20 cellular contexts compared by ENCODE assay signal in genomic region chr17:44795928-44796327, GRCh38. TPM values are rescaled to one million over a fixed set of nuclear protein-coding genes. Genes with fewer than 3 reads are reported as not detected.
DNase-seq lines count a peak whose midpoint lies in the region; ATAC-seq, FAIRE-seq and TF ChIP-seq lines count a peak whose summit lies in the region.
"Had no signal": no experiment of that assay in that cellular context is flagged by ENCODE, and none has a peak within 500 bp of the region (broad histone marks: within the 10 kb centered on the region; RNA-seq: fewer than 3 reads in every experiment).

No MANE protein-coding gene starts in this region.

- H3K27me3 Mint-ChIP-seq in activated T-helper 1 cell treated with anti-CD3 and anti-CD28 coated beads, Interleukin-12 subunit alpha, Interleukin-12 subunit beta, Interleukin-2, Interleukin-4 antibody, amounts not matched to agents 30 ng/mL and 10 ng/mL and 1 ng/mL, durations not matched to agents 14 hours and 24 hours and 36 hours (ENCODE audit: insufficient read depth): peaks cover 3% of the 10 kb centered on the region

- peaks cover 7% of the 10 kb centered on the region for H3K4me1 Mint-ChIP-seq in activated T-helper 1 cell treated with anti-CD3 and anti-CD28 coated beads, Interleukin-12 subunit alpha, Interleukin-12 subunit beta, Interleukin-2, Interleukin-4 antibody, amounts not matched to agents 30 ng/mL and 10 ng/mL and 1 ng/mL, durations not matched to agents 14 hours and 24 hours and 36 hours (ENCODE audit: low read depth)

- POLR2A ChIA-PET in K562 (lab: Yijun Ruan, JAX): no interaction called here
- POLR2A ChIA-PET in HepG2 (lab: Yijun Ruan, JAX): no interaction called here

- H3K9ac ChIP-seq in K562 (ENCODE audit: insufficient read depth in 1 of 2, low read depth in 2 of 2, low read length in 2 of 2): no peak overlapping the region
- H3K9ac ChIP-seq in HepG2 (ENCODE audit: insufficient read depth, low read depth, low read length): no peak overlapping the region

- H3K79me2 ChIP-seq in K562 (ENCODE audit: control insufficient read depth, insufficient read depth, low read length) (no peaks in the 10 kb centered on the region), HepG2 (ENCODE audit: insufficient read depth, low read length) (no peaks in the 10 kb centered on the region)

- TF ChIP-seq CTCF in K562 (IDR thresholded peaks at IDR 0.05 in 2 of 3, conservative IDR thresholded peaks at IDR 0.05 in 1 of 3; ENCODE audit: insufficient read depth in 2 of 3, low read depth in 1 of 3, low read length in 3 of 3) (no peak), HepG2 (CRISPR knock-in tag; IDR thresholded peaks at IDR 0.05) (no peak), stomach (IDR thresholded peaks at IDR 0.05) (no peak), GM20000 (IDR thresholded peaks at IDR 0.05; ENCODE audit: extremely low read depth, missing control alignments) (no peak)

- no peak for FAIRE-seq in K562 (lab: Jason Lieb, UNC)
- no peak for FAIRE-seq in HepG2 (lab: Jason Lieb, UNC)
- FAIRE-seq: GM12878, pancreas had no signal

- H3K36me3 ChIP-seq in K562 (ENCODE audit: control insufficient read depth, insufficient read depth, low read length) (no peaks in the 10 kb centered on the region), HepG2 (replicated peaks in 1 of 2; ENCODE audit: control insufficient read depth in 1 of 2, insufficient read depth in 2 of 2, low read length in 2 of 2) (no peaks in the 10 kb centered on the region), stomach (no peaks in the 10 kb centered on the region)
- H3K36me3 ChIP-seq: pancreas, Peyer's patch had no signal

- H3K9me3 ChIP-seq in K562 (replicated peaks; ENCODE audit: control insufficient read depth, insufficient read depth, low read depth, low read length) (no peaks in the 10 kb centered on the region), HepG2 (ENCODE audit: low read length) (no peaks in the 10 kb centered on the region), stomach (no peaks in the 10 kb centered on the region)
- H3K9me3 ChIP-seq: pancreas, Peyer's patch had no signal

- H3K4me1 ChIP-seq in K562 (replicated peaks in 1 of 2; ENCODE audit: control insufficient read depth in 2 of 2, insufficient read depth in 2 of 2, low read length in 2 of 2) (peaks cover 0 to 5% of the 10 kb centered on the region in 2 experiments; a peak in 4 of 5 replicates), HepG2 (ENCODE audit: insufficient read depth, low read length) (peaks cover 22% of the 10 kb centered on the region), stomach (peaks cover 0 to 40% (median 5%) of the 10 kb centered on the region in 4 donors)
- H3K4me1 ChIP-seq: pancreas had no signal

- H3K4me3 Mint-ChIP-seq in activated T-helper 1 cell treated with anti-CD3 and anti-CD28 coated beads, Interleukin-12 subunit alpha, Interleukin-12 subunit beta, Interleukin-2, Interleukin-4 antibody, amounts not matched to agents 30 ng/mL and 10 ng/mL and 1 ng/mL, durations not matched to agents 14 hours and 24 hours and 36 hours: no peak overlapping the region

- no peak overlapping the region for H3K27ac Mint-ChIP-seq in activated T-helper 1 cell treated with anti-CD3 and anti-CD28 coated beads, Interleukin-12 subunit alpha, Interleukin-12 subunit beta, Interleukin-2, Interleukin-4 antibody, amounts not matched to agents 30 ng/mL and 10 ng/mL and 1 ng/mL, durations not matched to agents 14 hours and 24 hours and 36 hours

- no peak for TF ChIP-seq RAD21 in K562 (CRISPR knock-in tag; conservative IDR thresholded peaks at IDR 0.05 in 1 of 2, IDR thresholded peaks at IDR 0.05 in 1 of 2)
- no peak for TF ChIP-seq RAD21 in HepG2 (CRISPR knock-in tag; IDR thresholded peaks at IDR 0.05)

- H4K20me1 ChIP-seq in K562 (replicated peaks; ENCODE audit: control insufficient read depth, insufficient read depth, low read length): no peaks in the 10 kb centered on the region
- no peaks in the 10 kb centered on the region for H4K20me1 ChIP-seq in HepG2 (ENCODE audit: insufficient read depth, low read length)

- H3K27ac ChIP-seq in K562 (ENCODE audit: extremely low read depth, low read depth, low read length) (no peak overlapping the region), HepG2 (ENCODE audit: extremely low read length, insufficient read depth, low read length) (no peak overlapping the region), stomach (peak overlapping the region in 4 of 5 donors; percentile 72 to 81 (median 80))
- H3K27ac ChIP-seq: C4-2B, pancreas had no signal

- no peak for TF ChIP-seq EP300 in K562 (IDR thresholded peaks at IDR 0.05; ENCODE audit: low read length)
- no peak for TF ChIP-seq EP300 in HepG2 (IDR thresholded peaks at IDR 0.05; ENCODE audit: low read depth in 2 of 2, low read length in 2 of 2)
- TF ChIP-seq EP300 in HepG2 (CRISPR knock-in tag; IDR thresholded peaks at IDR 0.05; ENCODE audit: borderline replicate concordance): no peak
- no peak for TF ChIP-seq EP300 in stomach (IDR thresholded peaks at IDR 0.05)

- H2AFZ ChIP-seq in K562 (ENCODE audit: low read depth, low read length) (no peak overlapping the region), HepG2 (ENCODE audit: low read length) (no peak overlapping the region)

- no peak for TF ChIP-seq POLR2A in K562 (conservative IDR thresholded peaks at IDR 0.05)
- no peak for TF ChIP-seq POLR2A in HepG2 (IDR thresholded peaks at IDR 0.05; ENCODE audit: insufficient read depth in 1 of 2, low read depth in 2 of 2, low read length in 2 of 2)
- no peak for TF ChIP-seq POLR2A in stomach (IDR thresholded peaks at IDR 0.05)

- ATAC-seq in K562: no peak
- peak; percentile 38; the same call in 1 of the 3 replicates for ATAC-seq in HepG2
- ATAC-seq: activated CD4-positive, CD25-positive, alpha-beta regulatory T cell treated with anti-CD3 and anti-CD28 coated beads, Interleukin-2, amount 50 U/mL, for 24 hours; GM12878; pancreas had no signal

- DNase-seq in HCEC 1CT (peak; percentile 26), K562 (ENCODE audit: extremely low read depth in 1 of 4, low spot score in 3 of 4) (no peak), HepG2 (ENCODE audit: low spot score) (no peak), stomach (no peak), DMS79 treated with DMSO at 0.1 percent for 48 hours (lab: John Stamatoyannopoulos, UW) (no peak), GM20000 (ENCODE audit: low spot score) (no peak)
- DNase-seq in stimulated activated naive CD4-positive, alpha-beta T cell treated with Interleukin-2 at 50 U/mL for 16 hours (lab: John Stamatoyannopoulos, UW): no peak
- DNase-seq in activated T-helper 1 cell treated with anti-CD3 and anti-CD28 coated beads, Interleukin-12 subunit alpha, Interleukin-12 subunit beta, Interleukin-2, Interleukin-4 antibody, amounts not matched to agents 30 ng/mL and 10 ng/mL and 1 ng/mL, durations not matched to agents 14 hours and 24 hours and 36 hours (ENCODE audit: low spot score): no peak
- DNase-seq: activated naive CD4-positive, alpha-beta T cell treated with anti-CD3 and anti-CD28 coated beads, Interleukin-2, amount 50 U/mL, for 16 hours; EL; hippocampal formation; pancreas; Peyer's patch; T-helper 1 cell had no signal

- CTCF ChIA-PET in K562 (lab: Yijun Ruan, JAX; ENCODE audit: low intra/inter-chr PET ratio): no interaction called here
- CTCF ChIA-PET in HepG2 (lab: Yijun Ruan, JAX; ENCODE audit: low intra/inter-chr PET ratio, low total read pairs): no interaction called here

- H3K9me1 ChIP-seq in K562 (ENCODE audit: control insufficient read depth, insufficient read depth, low read length): no peaks in the 10 kb centered on the region

- H3K27me3 ChIP-seq in K562 (ENCODE audit: control insufficient read depth in 2 of 2, insufficient read depth in 2 of 2, low read length in 2 of 2) (peaks cover 11 to 14% of the 10 kb centered on the region in 2 experiments; a peak in 4 of 5 replicates), HepG2 (ENCODE audit: control insufficient read depth in 1 of 2, insufficient read depth in 2 of 2, low read length in 2 of 2) (peaks cover 0 to 3% of the 10 kb centered on the region in 2 experiments; a peak in 2 of 5 replicates), stomach (no peaks in the 10 kb centered on the region)
- H3K27me3 ChIP-seq: pancreas, Peyer's patch had no signal

- in situ Hi-C loops in K562 (cut with MboI) (no loop called here), HepG2 (cut with HindIII; ENCODE audit: extremely low pct_ligation_motif_present, low pct_unique_long_range_greater_than_20kb) (loop anchor here (25.0 kb wide), 1 partner anchor 216 kb away; no protein-coding TSS in a partner anchor)

- WGBS in K562 (ENCODE audit: insufficient coverage, low coverage, missing lambda C conversion rate): 67% methylated on average over 10 of the region's 10 CpGs
- WGBS in HepG2 (ENCODE audit: low lambda C conversion rate): 42% methylated on average over 6 of the region's 10 CpGs
- 63 to 86% (median 74%) methylated on average over 8 to 10 of the region's 10 CpGs for WGBS in stomach, 5 donors

- intact Hi-C loops in K562 (cut with micrococcal nuclease): no loop called here
- intact Hi-C loops in HepG2 (cut with micrococcal nuclease; ENCODE audit: unreplicated experiment): no loop called here
- intact Hi-C loops in stomach (cut with DNase I; ENCODE audit: low total_unique reads): no loop called here
- intact Hi-C loops in activated T-helper 1 cell treated with anti-CD3 and anti-CD28 coated beads, Interleukin-12 subunit alpha, Interleukin-12 subunit beta, Interleukin-2, Interleukin-4 antibody, amounts not matched to agents 30 ng/mL and 10 ng/mL and 1 ng/mL, durations not matched to agents 14 hours and 24 hours and 36 hours (cut with micrococcal nuclease): no loop called here

- BruUV-seq in K562 (replicated peaks; lab: Mats Ljungman, UMichigan): no TSS peak
- no TSS peak for BruUV-seq in HepG2 (replicated peaks; lab: Mats Ljungman, UMichigan)

- no peaks in the 10 kb centered on the region for H3K36me3 Mint-ChIP-seq in activated T-helper 1 cell treated with anti-CD3 and anti-CD28 coated beads, Interleukin-12 subunit alpha, Interleukin-12 subunit beta, Interleukin-2, Interleukin-4 antibody, amounts not matched to agents 30 ng/mL and 10 ng/mL and 1 ng/mL, durations not matched to agents 14 hours and 24 hours and 36 hours (ENCODE audit: low read depth)

- no peak overlapping the region for H3K4me3 ChIP-seq in K562
- no peak overlapping the region for H3K4me3 ChIP-seq in HepG2 (replicated peaks in 1 of 3; ENCODE audit: insufficient read depth in 1 of 3, low read depth in 2 of 3, low read length in 3 of 3)
- no peak overlapping the region for H3K4me3 ChIP-seq in stomach
- H3K4me3 ChIP-seq: GM12878, pancreas, Peyer's patch had no signal

- H3K4me2 ChIP-seq in K562 (ENCODE audit: insufficient read depth, low read length) (no peak overlapping the region), HepG2 (ENCODE audit: low read depth, low read length) (no peak overlapping the region)

- H3K9me3 Mint-ChIP-seq in activated T-helper 1 cell treated with anti-CD3 and anti-CD28 coated beads, Interleukin-12 subunit alpha, Interleukin-12 subunit beta, Interleukin-2, Interleukin-4 antibody, amounts not matched to agents 30 ng/mL and 10 ng/mL and 1 ng/mL, durations not matched to agents 14 hours and 24 hours and 36 hours: no peaks in the 10 kb centered on the region

RNA-seq across cellular contexts. Expression of gene GJC1, which starts 34.2 kb away (rescaled TPM):
- 1.8 and 2.2 TPM in 2 replicates for total RNA-seq in K562 (2011; cell fraction: chromatin; rRNA removed; ENCODE audit: low replicate concordance)
- total RNA-seq in K562 (2011; cell fraction: nucleolus; rRNA removed): 0.67 and 0.79 TPM in 2 replicates
- total RNA-seq in K562 (2011; cell fraction: nucleoplasm; rRNA removed): 1.0 and 3.1 TPM in 2 replicates
- total RNA-seq in K562 (2014; rRNA removed): 0.05 and 0.61 TPM in 2 replicates
- 0.15 and 0.19 TPM in 2 replicates for total RNA-seq in K562 (2014; rRNA removed; fragmentation: Illumina TruSeq; extraction: Trizol)
- total RNA-seq in K562 (2015; rRNA removed; fragmentation: Illumina TruSeq; extraction: Trizol): 0.04 TPM in 2 replicates
- 0.33 and 0.58 TPM in 2 replicates for total RNA-seq in K562 (2021)
- 0.66 and 1.4 TPM in 2 replicates for polyA plus RNA-seq in K562 (2011; rRNA removed)
- 0.62 and 0.97 TPM in 2 replicates for polyA plus RNA-seq in K562 (2011; cell fraction: cytosol; rRNA removed)
- 0.31 and 0.67 TPM in 2 replicates for polyA plus RNA-seq in K562 (2011; cell fraction: nucleus; rRNA removed)
- polyA plus RNA-seq in K562 (2012): 0.10 and 0.15 TPM in 2 replicates
- 0.18 and 0.28 TPM in 2 replicates for polyA plus RNA-seq in K562 (2014; fragmentation: Illumina TruSeq; extraction: Trizol)
- polyA plus RNA-seq in K562 (2014; fragmentation: Nextera tagmentation; extraction: Ambion mirVana): under 1 TPM in 1 of 2 experiments, not detected in 1; 0.17 TPM
- polyA plus RNA-seq in K562 (2014; rRNA removed): 0.04 and 0.20 TPM in 2 replicates
- polyA minus RNA-seq in K562 (2011; rRNA and poly(A)+ RNA removed): 0.54 and 2.7 TPM in 2 replicates
- polyA minus RNA-seq in K562 (2011; cell fraction: cytosol; rRNA and poly(A)+ RNA removed): 0.18 and 0.76 TPM in 2 replicates
- 0.22 and 0.27 TPM in 2 replicates for polyA minus RNA-seq in K562 (2011; cell fraction: nucleus; rRNA and poly(A)+ RNA removed)
- total RNA-seq in HepG2 (2016; rRNA removed; fragmentation: Illumina TruSeq; extraction: Trizol): 1.7 and 2.0 TPM in 2 replicates
- total RNA-seq in HepG2 (2016; cell fraction: cytosol; rRNA removed; fragmentation: Illumina TruSeq; extraction: Trizol; ENCODE audit: low read depth): 0.35 and 0.40 TPM in 2 replicates
- total RNA-seq in HepG2 (2016; cell fraction: insoluble cytoplasmic fraction; rRNA removed; fragmentation: Illumina TruSeq; extraction: Trizol): 1.9 and 2.5 TPM in 2 replicates
- 0.83 and 1.2 TPM in 2 replicates for total RNA-seq in HepG2 (2016; cell fraction: membrane; rRNA removed; fragmentation: Illumina TruSeq; extraction: Trizol)
- total RNA-seq in HepG2 (2016; cell fraction: nucleus; rRNA removed; fragmentation: Illumina TruSeq; extraction: Trizol): 1.6 and 2.1 TPM in 2 replicates
- polyA plus RNA-seq in HepG2 (2011; rRNA removed): 1.2 and 1.7 TPM in 2 replicates
- polyA plus RNA-seq in HepG2 (2011; cell fraction: cytosol; rRNA removed): 1.0 and 1.6 TPM in 2 replicates
- 0.81 and 1.1 TPM in 2 replicates for polyA plus RNA-seq in HepG2 (2011; cell fraction: nucleus; rRNA removed)
- 2.4 and 2.6 TPM in 2 replicates for polyA plus RNA-seq in HepG2 (2012)
- 0.18 and 0.34 TPM in 2 replicates for polyA plus RNA-seq in HepG2 (2016; cell fraction: cytosol; fragmentation: Illumina TruSeq; extraction: Trizol; ENCODE audit: low read depth)
- 1.9 and 2.0 TPM in 2 replicates for polyA plus RNA-seq in HepG2 (2016; cell fraction: insoluble cytoplasmic fraction; fragmentation: Illumina TruSeq; extraction: Trizol; ENCODE audit: low read depth)
- polyA plus RNA-seq in HepG2 (2016; cell fraction: membrane; fragmentation: Illumina TruSeq; extraction: Trizol; ENCODE audit: low read depth): 0.55 TPM in 2 replicates
- 2.2 and 3.5 TPM in 2 replicates for polyA plus RNA-seq in HepG2 (2016; cell fraction: nucleus; fragmentation: Illumina TruSeq; extraction: Trizol; ENCODE audit: insufficient read depth, low read depth)
- polyA minus RNA-seq in HepG2 (2011; rRNA and poly(A)+ RNA removed; ENCODE audit: low replicate concordance): 2.4 and 13.8 TPM in 2 replicates
- polyA minus RNA-seq in HepG2 (2011; cell fraction: cytosol; rRNA and poly(A)+ RNA removed): 1.7 and 2.3 TPM in 2 replicates
- 1.1 and 1.3 TPM in 2 replicates for polyA minus RNA-seq in HepG2 (2011; cell fraction: nucleus; rRNA and poly(A)+ RNA removed)
- total RNA-seq in stomach: 10 to 100 TPM in 4 of 5 donors, 1 to 10 TPM in 1; 9.7 to 53.1 (median 35.6) TPM
- 1 to 10 TPM in 1 of 3 donors, under 1 TPM in 2; 0.31 to 3.5 (median 0.62) TPM for polyA plus RNA-seq in stomach
- total RNA-seq in activated T-helper 1 cell treated with anti-CD3 and anti-CD28 coated beads, Interleukin-12 subunit alpha, Interleukin-12 subunit beta, Interleukin-2, Interleukin-4 antibody, amounts not matched to agents 30 ng/mL and 10 ng/mL and 1 ng/mL, durations not matched to agents 14 hours and 24 hours and 36 hours: 4.7 and 5.7 TPM in 2 replicates

RNA-seq across cellular contexts. Expression of gene ADAM11, which starts 37.1 kb away (rescaled TPM):
- total RNA-seq in K562 (2011; cell fraction: chromatin; rRNA removed; ENCODE audit: low replicate concordance): 1.0 and 1.4 TPM in 2 replicates
- total RNA-seq in K562 (2011; cell fraction: nucleolus; rRNA removed): 1.6 and 2.0 TPM in 2 replicates
- total RNA-seq in K562 (2011; cell fraction: nucleoplasm; rRNA removed): 0.22 and 0.76 TPM in 2 replicates
- total RNA-seq in K562 (2014; rRNA removed): 0.14 and 0.41 TPM in 2 replicates
- not detected in 2 replicates for total RNA-seq in K562 (2014; rRNA removed; fragmentation: Illumina TruSeq; extraction: Trizol)
- total RNA-seq in K562 (2015; rRNA removed; fragmentation: Illumina TruSeq; extraction: Trizol): 0.04 TPM in 2 replicates
- 0.18 and 0.31 TPM in 2 replicates for total RNA-seq in K562 (2021)
- 0.15 and 0.23 TPM in 2 replicates for polyA plus RNA-seq in K562 (2011; rRNA removed)
- 0.13 and 0.16 TPM in 2 replicates for polyA plus RNA-seq in K562 (2011; cell fraction: cytosol; rRNA removed)
- 1.7 and 1.8 TPM in 2 replicates for polyA plus RNA-seq in K562 (2011; cell fraction: nucleus; rRNA removed)
- 0.22 and 0.30 TPM in 2 replicates for polyA plus RNA-seq in K562 (2012)
- polyA plus RNA-seq in K562 (2014; fragmentation: Illumina TruSeq; extraction: Trizol): 0.08 and 0.10 TPM in 2 replicates
- polyA plus RNA-seq in K562 (2014; fragmentation: Nextera tagmentation; extraction: Ambion mirVana): under 1 TPM in 1 of 2 experiments, not detected in 1; 0.01 TPM
- polyA plus RNA-seq in K562 (2014; rRNA removed): 0.17 and 0.84 TPM in 2 replicates
- 0.06 and 0.39 TPM in 2 replicates for polyA minus RNA-seq in K562 (2011; rRNA and poly(A)+ RNA removed)
- polyA minus RNA-seq in K562 (2011; cell fraction: cytosol; rRNA and poly(A)+ RNA removed): not detected in 2 replicates
- 0.27 and 0.44 TPM in 2 replicates for polyA minus RNA-seq in K562 (2011; cell fraction: nucleus; rRNA and poly(A)+ RNA removed)
- 0.44 and 0.91 TPM in 2 replicates for total RNA-seq in HepG2 (2016; rRNA removed; fragmentation: Illumina TruSeq; extraction: Trizol)
- total RNA-seq in HepG2 (2016; cell fraction: cytosol; rRNA removed; fragmentation: Illumina TruSeq; extraction: Trizol; ENCODE audit: low read depth): 0.18 and 0.40 TPM in 2 replicates
- 0.40 and 0.76 TPM in 2 replicates for total RNA-seq in HepG2 (2016; cell fraction: insoluble cytoplasmic fraction; rRNA removed; fragmentation: Illumina TruSeq; extraction: Trizol)
- total RNA-seq in HepG2 (2016; cell fraction: membrane; rRNA removed; fragmentation: Illumina TruSeq; extraction: Trizol): 0.59 TPM in 2 replicates
- 1.4 and 1.8 TPM in 2 replicates for total RNA-seq in HepG2 (2016; cell fraction: nucleus; rRNA removed; fragmentation: Illumina TruSeq; extraction: Trizol)
- polyA plus RNA-seq in HepG2 (2011; rRNA removed): 0.33 and 0.38 TPM in 2 replicates
- 0.09 and 0.34 TPM in 2 replicates for polyA plus RNA-seq in HepG2 (2011; cell fraction: cytosol; rRNA removed)
- polyA plus RNA-seq in HepG2 (2011; cell fraction: nucleus; rRNA removed): 2.0 and 2.2 TPM in 2 replicates
- polyA plus RNA-seq in HepG2 (2012): 0.19 and 0.40 TPM in 2 replicates
- polyA plus RNA-seq in HepG2 (2016; cell fraction: cytosol; fragmentation: Illumina TruSeq; extraction: Trizol; ENCODE audit: low read depth): 0.17 and 0.23 TPM in 2 replicates
- polyA plus RNA-seq in HepG2 (2016; cell fraction: insoluble cytoplasmic fraction; fragmentation: Illumina TruSeq; extraction: Trizol; ENCODE audit: low read depth): 0.50 and 0.58 TPM in 2 replicates
- 0.31 and 0.34 TPM in 2 replicates for polyA plus RNA-seq in HepG2 (2016; cell fraction: membrane; fragmentation: Illumina TruSeq; extraction: Trizol; ENCODE audit: low read depth)
- 2.2 and 3.0 TPM in 2 replicates for polyA plus RNA-seq in HepG2 (2016; cell fraction: nucleus; fragmentation: Illumina TruSeq; extraction: Trizol; ENCODE audit: insufficient read depth, low read depth)
- 2.1 and 2.5 TPM in 2 replicates for polyA minus RNA-seq in HepG2 (2011; rRNA and poly(A)+ RNA removed; ENCODE audit: low replicate concordance)
- 0.18 and 0.69 TPM in 2 replicates for polyA minus RNA-seq in HepG2 (2011; cell fraction: cytosol; rRNA and poly(A)+ RNA removed)
- 0.87 and 0.90 TPM in 2 replicates for polyA minus RNA-seq in HepG2 (2011; cell fraction: nucleus; rRNA and poly(A)+ RNA removed)
- total RNA-seq in stomach: 10 to 100 TPM in 1 of 5 donors, 1 to 10 TPM in 1, under 1 TPM in 1, not detected in 2; 0.73 to 57.6 (median 1.7) TPM
- polyA plus RNA-seq in stomach: under 1 TPM in 2 of 3 donors, not detected in 1; 0.19 to 0.35 TPM
- 0.32 and 0.52 TPM in 2 replicates for total RNA-seq in activated T-helper 1 cell treated with anti-CD3 and anti-CD28 coated beads, Interleukin-12 subunit alpha, Interleukin-12 subunit beta, Interleukin-2, Interleukin-4 antibody, amounts not matched to agents 30 ng/mL and 10 ng/mL and 1 ng/mL, durations not matched to agents 14 hours and 24 hours and 36 hours

RNA-seq across cellular contexts. Expression of gene HIGD1B, which starts 51.8 kb away (rescaled TPM):
- total RNA-seq in K562 (2011; cell fraction: chromatin; rRNA removed; ENCODE audit: low replicate concordance): not detected in 2 replicates
- not detected in 2 replicates for total RNA-seq in K562 (2011; cell fraction: nucleolus; rRNA removed)
- not detected in 2 replicates for total RNA-seq in K562 (2011; cell fraction: nucleoplasm; rRNA removed)
- total RNA-seq in K562 (2014; rRNA removed) (not detected in 2 replicates), K562 (2014; rRNA removed; fragmentation: Illumina TruSeq; extraction: Trizol) (not detected in 2 replicates), K562 (2015; rRNA removed; fragmentation: Illumina TruSeq; extraction: Trizol) (not detected in 2 replicates), K562 (2021) (not detected in 2 replicates), HepG2 (2016; rRNA removed; fragmentation: Illumina TruSeq; extraction: Trizol) (not detected in 2 replicates), stomach (under 1 TPM in 1 of 5 donors, not detected in 4; 0.92 TPM)
- polyA plus RNA-seq in K562 (2011; rRNA removed) (not detected in 2 replicates), K562 (2014; fragmentation: Illumina TruSeq; extraction: Trizol) (not detected in 2 replicates), K562 (2014; fragmentation: Nextera tagmentation; extraction: Ambion mirVana) (not detected), K562 (2014; rRNA removed) (not detected in 2 replicates), HepG2 (2011; rRNA removed) (not detected in 2 replicates), stomach (1 to 10 TPM; 2.1 to 5.4 (median 2.4) TPM)
- polyA plus RNA-seq in K562 (2011; cell fraction: cytosol; rRNA removed): not detected in 2 replicates
- not detected in 2 replicates for polyA plus RNA-seq in K562 (2011; cell fraction: nucleus; rRNA removed)
- polyA plus RNA-seq in K562 (2012): 0.22 TPM in 1 of 2 replicates, not detected in the other
- not detected in 2 replicates for polyA minus RNA-seq in K562 (2011; rRNA and poly(A)+ RNA removed)
- not detected in 2 replicates for polyA minus RNA-seq in K562 (2011; cell fraction: cytosol; rRNA and poly(A)+ RNA removed)
- not detected in 2 replicates for polyA minus RNA-seq in K562 (2011; cell fraction: nucleus; rRNA and poly(A)+ RNA removed)
- not detected in 2 replicates for total RNA-seq in HepG2 (2016; cell fraction: cytosol; rRNA removed; fragmentation: Illumina TruSeq; extraction: Trizol; ENCODE audit: low read depth)
- not detected in 2 replicates for total RNA-seq in HepG2 (2016; cell fraction: insoluble cytoplasmic fraction; rRNA removed; fragmentation: Illumina TruSeq; extraction: Trizol)
- not detected in 2 replicates for total RNA-seq in HepG2 (2016; cell fraction: membrane; rRNA removed; fragmentation: Illumina TruSeq; extraction: Trizol)
- total RNA-seq in HepG2 (2016; cell fraction: nucleus; rRNA removed; fragmentation: Illumina TruSeq; extraction: Trizol): not detected in 2 replicates
- not detected in 2 replicates for polyA plus RNA-seq in HepG2 (2011; cell fraction: cytosol; rRNA removed)
- polyA plus RNA-seq in HepG2 (2011; cell fraction: nucleus; rRNA removed): not detected in 2 replicates
- polyA plus RNA-seq in HepG2 (2012): not detected in 2 replicates
- polyA plus RNA-seq in HepG2 (2016; cell fraction: cytosol; fragmentation: Illumina TruSeq; extraction: Trizol; ENCODE audit: low read depth): not detected in 2 replicates
- not detected in 2 replicates for polyA plus RNA-seq in HepG2 (2016; cell fraction: insoluble cytoplasmic fraction; fragmentation: Illumina TruSeq; extraction: Trizol; ENCODE audit: low read depth)
- polyA plus RNA-seq in HepG2 (2016; cell fraction: membrane; fragmentation: Illumina TruSeq; extraction: Trizol; ENCODE audit: low read depth): not detected in 2 replicates
- polyA plus RNA-seq in HepG2 (2016; cell fraction: nucleus; fragmentation: Illumina TruSeq; extraction: Trizol; ENCODE audit: insufficient read depth, low read depth): not detected in 2 replicates
- polyA minus RNA-seq in HepG2 (2011; rRNA and poly(A)+ RNA removed; ENCODE audit: low replicate concordance): not detected in 2 replicates
- not detected in 2 replicates for polyA minus RNA-seq in HepG2 (2011; cell fraction: cytosol; rRNA and poly(A)+ RNA removed)
- not detected in 2 replicates for polyA minus RNA-seq in HepG2 (2011; cell fraction: nucleus; rRNA and poly(A)+ RNA removed)
- not detected in 2 replicates for total RNA-seq in activated T-helper 1 cell treated with anti-CD3 and anti-CD28 coated beads, Interleukin-12 subunit alpha, Interleukin-12 subunit beta, Interleukin-2, Interleukin-4 antibody, amounts not matched to agents 30 ng/mL and 10 ng/mL and 1 ng/mL, durations not matched to agents 14 hours and 24 hours and 36 hours
- total RNA-seq: epithelial cell of proximal tubule, GM12878, liver, NCI-H460, Peyer's patch had no signal

Comparison
In these comparisons a context has a peak if more than half of its experiments do, and no peak if none do; other contexts are left out.
1. H3K27ac ChIP-seq: peak in stomach (4 of 5); none in K562 (single experiment) and HepG2 (single experiment).